ENCODE assay signal across 9 cellular contexts in genomic region chr14:102545461-102546265, GRCh38. TPM values are rescaled to one million over a fixed set of nuclear protein-coding genes. Genes with fewer than 3 reads are reported as not detected.
DNase-seq lines count a peak whose midpoint lies in the region; ATAC-seq and TF ChIP-seq lines count a peak whose summit lies in the region.
"Had no signal": no experiment of that assay in that cellular context is flagged by ENCODE, and none has a peak within 500 bp of the region (broad histone marks: within the 10 kb centered on the region; RNA-seq: fewer than 3 reads in every experiment).

No MANE protein-coding gene starts in this region.

- H3K27ac ChIP-seq in CD8-positive, alpha-beta T cell (ENCODE audit: low read depth, low read length), result no peak overlapping the region
- H3K27ac ChIP-seq in HUES64 (ENCODE audit: low read depth, low read length) (peak overlapping the region; percentile 87), lower lobe of right lung (no peak overlapping the region)

- no peak for DNase-seq in CD8-positive, alpha-beta T cell
- DNase-seq in choroid plexus epithelial cell (ENCODE audit: low read depth), result peak; percentile 76
- DNase-seq in mesothelial cell of epicardium (ENCODE audit: low spot score in 2 of 2, unreplicated experiment in 2 of 2), result no peak
- no peak for DNase-seq in NCI-H446 (lab: John Stamatoyannopoulos, UW)
- DNase-seq in NCI-H2029 treated with DMSO at 0.1 percent for 48 hours (lab: John Stamatoyannopoulos, UW), result no peak
- no peak for DNase-seq in lower lobe of right lung
- DNase-seq: NCI-H1417 treated with DMSO at 0.1 percent for 48 hours had no signal

- no peaks in the 10 kb centered on the region for H3K36me3 Mint-ChIP-seq in CD8-positive, alpha-beta T cell
- H3K36me3 Mint-ChIP-seq in mesothelial cell of epicardium, result peaks cover 2% of the 10 kb centered on the region

- intact Hi-C loops in CD8-positive, alpha-beta T cell (cut with DNase I, micrococcal nuclease), result no loop called here
- intact Hi-C loops in lower lobe of right lung (cut with DNase I), result no loop called here

- no peak overlapping the region for H3K27ac Mint-ChIP-seq in CD8-positive, alpha-beta T cell
- H3K27ac Mint-ChIP-seq in mesothelial cell of epicardium, result peak overlapping the region; percentile 94

- no peak for ATAC-seq in CD8-positive, alpha-beta T cell
- ATAC-seq in lower lobe of right lung (no peak), GM21515 (IDR thresholded peaks at IDR 0.05; ENCODE audit: unreplicated experiment) (no peak)

- 19% methylated on average over 29 of the region's 29 CpGs for WGBS in HUES64

- no peaks in the 10 kb centered on the region for H3K36me3 ChIP-seq in CD8-positive, alpha-beta T cell (ENCODE audit: insufficient read depth, low read length)
- no peaks in the 10 kb centered on the region for H3K36me3 ChIP-seq in HUES64 (ENCODE audit: insufficient read depth, low read length)
- no peaks in the 10 kb centered on the region for H3K36me3 ChIP-seq in lower lobe of right lung

- POLR2A ChIA-PET in CD8-positive, alpha-beta T cell (lab: Charles Lee), result no interaction called here

- peak overlapping the region; percentile 11 for H3K4me3 Mint-ChIP-seq in CD8-positive, alpha-beta T cell
- H3K4me3 Mint-ChIP-seq in mesothelial cell of epicardium, result peak overlapping the region; percentile 44

- peaks cover 39% of the 10 kb centered on the region for H3K27me3 Mint-ChIP-seq in CD8-positive, alpha-beta T cell (ENCODE audit: low read depth)
- peaks cover 21% of the 10 kb centered on the region for H3K27me3 Mint-ChIP-seq in mesothelial cell of epicardium (ENCODE audit: low read depth)

- H3K4me3 ChIP-seq in CD8-positive, alpha-beta T cell (ENCODE audit: low read depth, low read length), result no peak overlapping the region
- H3K4me3 ChIP-seq in HUES64 (ENCODE audit: low read length) (peak overlapping the region; percentile 29), choroid plexus epithelial cell (ENCODE audit: low read depth, low read length) (no peak overlapping the region), lower lobe of right lung (no peak overlapping the region)

- no peaks in the 10 kb centered on the region for H3K9me3 Mint-ChIP-seq in CD8-positive, alpha-beta T cell
- peaks cover 4% of the 10 kb centered on the region for H3K9me3 Mint-ChIP-seq in mesothelial cell of epicardium

- H3K9ac ChIP-seq in HUES64 (ENCODE audit: low read depth, low read length), result peak overlapping the region; percentile 61

- no peaks in the 10 kb centered on the region for H3K9me3 ChIP-seq in CD8-positive, alpha-beta T cell (ENCODE audit: low read length)
- H3K9me3 ChIP-seq in HUES64 (ENCODE audit: insufficient read depth, low read depth, low read length) (no peaks in the 10 kb centered on the region), lower lobe of right lung (no peaks in the 10 kb centered on the region)

- CTCF ChIA-PET in CD8-positive, alpha-beta T cell (lab: Charles Lee), result interaction anchor here (2.0 kb wide), 1 partner anchor 21 kb away, joined by 8 read pairs; no protein-coding TSS in a partner anchor

- TF ChIP-seq CTCF in CD8-positive, alpha-beta T cell (IDR thresholded peaks at IDR 0.05), result no peak
- TF ChIP-seq CTCF in choroid plexus epithelial cell (conservative IDR thresholded peaks at IDR 0.05; ENCODE audit: low read depth, low read length) (peak; percentile 26), mesothelial cell of epicardium (IDR thresholded peaks at IDR 0.05; ENCODE audit: unreplicated experiment) (no peak), lower lobe of right lung (IDR thresholded peaks at IDR 0.05) (no peak)

- peaks cover 15% of the 10 kb centered on the region for H3K27me3 ChIP-seq in CD8-positive, alpha-beta T cell (ENCODE audit: insufficient read depth, low read length)
- H3K27me3 ChIP-seq in HUES64 (ENCODE audit: insufficient read depth, low read length), result peaks cover 22% of the 10 kb centered on the region
- peaks cover 39% of the 10 kb centered on the region for H3K27me3 ChIP-seq in lower lobe of right lung (ENCODE audit: low read depth)

- H3K4me1 Mint-ChIP-seq in CD8-positive, alpha-beta T cell (ENCODE audit: low read depth), result peaks cover 4% of the 10 kb centered on the region
- peaks cover 25% of the 10 kb centered on the region for H3K4me1 Mint-ChIP-seq in mesothelial cell of epicardium

- peaks cover 5% of the 10 kb centered on the region for H3K4me1 ChIP-seq in CD8-positive, alpha-beta T cell (ENCODE audit: insufficient read depth, low read length)
- H3K4me1 ChIP-seq in HUES64 (ENCODE audit: insufficient read depth, low read length) (peaks cover 5% of the 10 kb centered on the region), lower lobe of right lung (peaks cover 12% of the 10 kb centered on the region)

RNA-seq across cellular contexts. Expression of gene ANKRD9, which starts 36.1 kb away (rescaled TPM):
- total RNA-seq in CD8-positive, alpha-beta T cell, result 1 to 10 TPM; 4.7 to 5.0 TPM
- polyA plus RNA-seq in HUES64 (2013, experiment 1 of 2), result 15.6 TPM
- 17.9 TPM for polyA plus RNA-seq in HUES64 (2013, experiment 2 of 2)
- total RNA-seq in mesothelial cell of epicardium (22.1 to 23.9 TPM (median 22.7 TPM) in 3 replicates), lower lobe of right lung (19.5 TPM)

RNA-seq across cellular contexts. Expression of gene RCOR1, which starts 46.8 kb away (rescaled TPM):
- 10 to 100 TPM; 31.7 to 34.4 TPM for total RNA-seq in CD8-positive, alpha-beta T cell
- polyA plus RNA-seq in HUES64 (2013, experiment 1 of 2), result 13.5 TPM
- 15.9 TPM for polyA plus RNA-seq in HUES64 (2013, experiment 2 of 2)
- total RNA-seq in mesothelial cell of epicardium (43.2 to 47.4 TPM (median 45.1 TPM) in 3 replicates), lower lobe of right lung (53.6 TPM)
